ENCODE assay signal across 22 cellular contexts in genomic region chr6:165701005-165701404, GRCh38. TPM values are rescaled to one million over a fixed set of nuclear protein-coding genes. Genes with fewer than 3 reads are reported as not detected.
"Had no signal": no experiment of that assay in that cellular context is flagged by ENCODE, and none has a peak within 500 bp of the region (broad histone marks: within the 10 kb centered on the region; RNA-seq: fewer than 3 reads in every experiment).

No MANE protein-coding gene starts in this region.

- H3K27ac ChIP-seq: esophagus squamous epithelium, neutrophil, pancreas, right lobe of liver, testis, upper lobe of left lung had no signal

- H3K36me3 ChIP-seq: esophagus squamous epithelium, neutrophil, pancreas, right lobe of liver, upper lobe of left lung had no signal

- H3K4me3 ChIP-seq: esophagus squamous epithelium, pancreas, right lobe of liver, testis, upper lobe of left lung had no signal

- H3K27me3 ChIP-seq: esophagus squamous epithelium, neutrophil, right lobe of liver, testis, upper lobe of left lung had no signal

- DNase-seq: activated CD4-positive, alpha-beta T cell treated with anti-CD3 and anti-CD28 coated beads for 36 hours; activated CD4-positive, alpha-beta T cell treated with anti-CD3 and anti-CD28 coated beads, Interleukin-2, amount 50 U/mL, for 48 hours; amygdala; dermis blood vessel endothelial cell; effector memory CD4-positive, alpha-beta T cell; esophagus squamous epithelium; foreskin melanocyte; head of caudate nucleus; immature natural killer cell; kidney glomerular epithelial cell; mesendoderm; pancreas; right lobe of liver; stimulated activated CD4-positive, alpha-beta T cell treated with anti-CD3 and anti-CD28 coated beads, Interleukin-4, amount 100 ng/mL, for 24 hours; T-cell; testis; upper lobe of left lung had no signal

- H3K4me1 ChIP-seq: pancreas, right lobe of liver, testis had no signal

- ATAC-seq: activated CD4-positive, alpha-beta T cell treated with anti-CD3 and anti-CD28 coated beads for 36 hours; natural killer cell treated with Interleukin-12 subunit alpha and Interleukin-12 subunit beta and Interleukin-15 and Interleukin-18, amount 100 ng/mL, for 72 hours; pancreas; right lobe of liver; SK-N-SH treated with all-trans-retinoic acid at 6 μM for 48 hours; stimulated activated effector memory CD8-positive, alpha-beta T cell treated with anti-CD3 and anti-CD28 coated beads, Interleukin-12 subunit alpha, Interleukin-12 subunit beta, amount 100 ng/mL, for 72 hours; T-cell; WTC11 had no signal

- H3K9me3 ChIP-seq: esophagus squamous epithelium, neutrophil, pancreas, right lobe of liver, testis had no signal

RNA-seq across cellular contexts. Expression of gene PDE10A, which starts 38.0 kb away (rescaled TPM):
- total RNA-seq: activated CD4-positive, alpha-beta T cell treated with anti-CD3 and anti-CD28 coated beads for 36 hours; natural killer cell treated with Interleukin-12 subunit alpha and Interleukin-12 subunit beta and Interleukin-15 and Interleukin-18, amount 100 ng/mL, for 72 hours had no signal
- polyA plus RNA-seq: immature natural killer cell had no signal
